In genomic region chr4:184774152-184774551, GRCh38 we compare ENCODE assay signal across 39 cellular contexts. TPM values are rescaled to one million over a fixed set of nuclear protein-coding genes. Genes with fewer than 3 reads are reported as not detected.
"Had no signal": no experiment of that assay in that cellular context is flagged by ENCODE, and none has a peak within 500 bp of the region (broad histone marks: within the 10 kb centered on the region; RNA-seq: fewer than 3 reads in every experiment).

No MANE protein-coding gene starts in this region.

- H3K9me3 Mint-ChIP-seq: activated naive CD4-positive, alpha-beta T cell treated with anti-CD3 and anti-CD28 coated beads, Interleukin-2, amount 50 U/mL, for 24 hours; activated T-cell treated with anti-CD3 and anti-CD28 coated beads, Interleukin-2, amount 50 U/mL, for 4 hours; activated T-helper 1 cell treated with anti-CD3 and anti-CD28 coated beads, Interleukin-12 subunit alpha, Interleukin-12 subunit beta, Interleukin-2, Interleukin-4 antibody, amounts not matched to agents 30 ng/mL and 10 ng/mL and 1 ng/mL, durations not matched to agents 14 hours and 24 hours and 36 hours; activated T-helper 17 cell treated with anti-CD3 and anti-CD28 coated beads, Interleukin-2, amount 50 U/mL, for 72 hours; central memory CD8-positive, alpha-beta T cell had no signal

- H3K27me3 Mint-ChIP-seq: activated naive CD4-positive, alpha-beta T cell treated with anti-CD3 and anti-CD28 coated beads, Interleukin-2, amount 10 ng/mL, durations not matched to agents 7 days and 5 days; activated naive CD4-positive, alpha-beta T cell treated with anti-CD3 and anti-CD28 coated beads, Interleukin-2, amount 50 U/mL, for 24 hours; activated naive CD8-positive, alpha-beta T cell; activated naive CD8-positive, alpha-beta T cell treated with anti-CD3 and anti-CD28 coated beads for 36 hours; activated naive CD8-positive, alpha-beta T cell treated with anti-CD3 and anti-CD28 coated beads, Interleukin-2, amount 10 ng/mL, durations not matched to agents 7 days and 5 days; activated naive CD8-positive, alpha-beta T cell treated with anti-CD3 and anti-CD28 coated beads, Interleukin-2, amount 50 U/mL, for 24 hours; activated T-cell treated with anti-CD3 and anti-CD28 coated beads, Interleukin-2, amount 50 U/mL, for 24 hours; activated T-helper 17 cell treated with anti-CD3 and anti-CD28 coated beads, Interleukin-2, amount 50 U/mL, for 72 hours; brain; central memory CD8-positive, alpha-beta T cell had no signal

- DNase-seq: activated effector memory CD4-positive, alpha-beta T cell treated with anti-CD3 and anti-CD28 coated beads, Interleukin-2, amount 50 U/mL, for 16 hours; activated effector memory CD4-positive, alpha-beta T cell treated with Interleukin-2 at 50 U/mL for 16 hours; activated gamma-delta T cell; activated gamma-delta T cell treated with Interleukin-2 at 50 U/mL for 16 hours; activated naive CD4-positive, alpha-beta T cell; activated naive CD4-positive, alpha-beta T cell treated with anti-CD3 and anti-CD28 coated beads for 36 hours; activated naive CD4-positive, alpha-beta T cell treated with anti-CD3 and anti-CD28 coated beads, Interleukin-2, amount 10 ng/mL, durations not matched to agents 7 days and 5 days; activated naive CD4-positive, alpha-beta T cell treated with anti-CD3 and anti-CD28 coated beads, Interleukin-2, amount 50 U/mL, for 16 hours; activated naive CD4-positive, alpha-beta T cell treated with Interleukin-2 at 50 U/mL for 16 hours; activated naive CD8-positive, alpha-beta T cell treated with anti-CD3 and anti-CD28 coated beads for 36 hours; activated naive CD8-positive, alpha-beta T cell treated with anti-CD3 and anti-CD28 coated beads, Interleukin-2, amount 10 ng/mL, durations not matched to agents 7 days and 5 days; activated naive CD8-positive, alpha-beta T cell treated with anti-CD3 and anti-CD28 coated beads, Interleukin-2, amount 50 U/mL, for 24 hours; activated T-cell treated with anti-CD3 and anti-CD28 coated beads for 4 hours; activated T-cell treated with anti-CD3 and anti-CD28 coated beads, Interleukin-2, amount 50 U/mL, for 1 hour; activated T-cell treated with anti-CD3 and anti-CD28 coated beads, Interleukin-2, amount 50 U/mL, for 24 hours; activated T-cell treated with anti-CD3 and anti-CD28 coated beads, Interleukin-2, amount 50 U/mL, for 4 hours; activated T-cell treated with anti-CD3 and anti-CD28 coated beads, Interleukin-2, amount 50 U/mL, for 48 hours; activated T-cell treated with anti-CD3 and anti-CD28 coated beads, Interleukin-2, amount 50 U/mL, for 72 hours; adrenal gland; amygdala; anterior cingulate cortex; aorta; body of pancreas; brain microvascular endothelial cell; central memory CD4-positive, alpha-beta T cell; cerebellar nuclear complex had no signal

- H3K4me3 ChIP-seq: adrenal gland, ascending aorta, body of pancreas, breast epithelium, cardiac muscle cell had no signal

- H3K27me3 ChIP-seq: adrenal gland, ascending aorta, body of pancreas, brain microvascular endothelial cell, breast epithelium, cardiac muscle cell had no signal

- H3K4me3 Mint-ChIP-seq: activated naive CD4-positive, alpha-beta T cell treated with anti-CD3 and anti-CD28 coated beads for 36 hours; activated naive CD4-positive, alpha-beta T cell treated with anti-CD3 and anti-CD28 coated beads, Interleukin-2, amount 10 ng/mL, durations not matched to agents 7 days and 5 days; activated naive CD4-positive, alpha-beta T cell treated with anti-CD3 and anti-CD28 coated beads, Interleukin-2, amount 50 U/mL, for 24 hours; activated naive CD8-positive, alpha-beta T cell; activated naive CD8-positive, alpha-beta T cell treated with anti-CD3 and anti-CD28 coated beads for 36 hours; activated naive CD8-positive, alpha-beta T cell treated with anti-CD3 and anti-CD28 coated beads, Interleukin-2, amount 10 ng/mL, durations not matched to agents 7 days and 5 days; activated naive CD8-positive, alpha-beta T cell treated with anti-CD3 and anti-CD28 coated beads, Interleukin-2, amount 50 U/mL, for 24 hours; activated T-cell treated with anti-CD3 and anti-CD28 coated beads, Interleukin-2, amount 50 U/mL, for 24 hours; activated T-cell treated with anti-CD3 and anti-CD28 coated beads, Interleukin-2, amount 50 U/mL, for 4 hours; activated T-cell treated with anti-CD3 and anti-CD28 coated beads, Interleukin-2, amount 50 U/mL, for 72 hours; activated T-helper 1 cell treated with anti-CD3 and anti-CD28 coated beads, Interleukin-12 subunit alpha, Interleukin-12 subunit beta, Interleukin-2, Interleukin-4 antibody, amounts not matched to agents 30 ng/mL and 10 ng/mL and 1 ng/mL, durations not matched to agents 14 hours and 24 hours and 36 hours; activated T-helper 17 cell treated with anti-CD3 and anti-CD28 coated beads, Interleukin-2, amount 50 U/mL, for 72 hours; brain; central memory CD8-positive, alpha-beta T cell had no signal

- H3K27ac Mint-ChIP-seq: activated naive CD4-positive, alpha-beta T cell treated with anti-CD3 and anti-CD28 coated beads for 36 hours; activated naive CD4-positive, alpha-beta T cell treated with anti-CD3 and anti-CD28 coated beads, Interleukin-2, amount 10 ng/mL, durations not matched to agents 7 days and 5 days; activated naive CD4-positive, alpha-beta T cell treated with anti-CD3 and anti-CD28 coated beads, Interleukin-2, amount 50 U/mL, for 24 hours; activated naive CD4-positive, alpha-beta T cell treated with anti-CD3 and anti-CD28 coated beads, Interleukin-2, amount 50 U/mL, for 72 hours; activated naive CD8-positive, alpha-beta T cell; activated naive CD8-positive, alpha-beta T cell treated with anti-CD3 and anti-CD28 coated beads for 36 hours; activated naive CD8-positive, alpha-beta T cell treated with anti-CD3 and anti-CD28 coated beads, Interleukin-2, amount 10 ng/mL, durations not matched to agents 7 days and 5 days; activated naive CD8-positive, alpha-beta T cell treated with anti-CD3 and anti-CD28 coated beads, Interleukin-2, amount 50 U/mL, for 24 hours; activated T-cell treated with anti-CD3 and anti-CD28 coated beads, Interleukin-2, amount 50 U/mL, for 24 hours; activated T-cell treated with anti-CD3 and anti-CD28 coated beads, Interleukin-2, amount 50 U/mL, for 72 hours; activated T-helper 1 cell treated with anti-CD3 and anti-CD28 coated beads, Interleukin-12 subunit alpha, Interleukin-12 subunit beta, Interleukin-2, Interleukin-4 antibody, amounts not matched to agents 30 ng/mL and 10 ng/mL and 1 ng/mL, durations not matched to agents 14 hours and 24 hours and 36 hours; activated T-helper 17 cell treated with anti-CD3 and anti-CD28 coated beads, Interleukin-2, amount 50 U/mL, for 72 hours; activated T-helper 2 cell treated with anti-CD3 and anti-CD28 coated beads, Interferon-gamma antibody, Interleukin-2, Interleukin-4, amounts not matched to agents 10 μg/mL and 5 μg/mL and 100 μg/mL, durations not matched to agents 14 hours and 24 hours and 36 hours; brain had no signal

- H3K27ac ChIP-seq: adrenal gland, ascending aorta, body of pancreas, brain microvascular endothelial cell, breast epithelium, cardiac muscle cell had no signal

- H3K4me1 ChIP-seq: adrenal gland, ascending aorta, body of pancreas, breast epithelium had no signal

- H3K4me1 Mint-ChIP-seq: activated naive CD4-positive, alpha-beta T cell treated with anti-CD3 and anti-CD28 coated beads, Interleukin-2, amount 10 ng/mL, durations not matched to agents 7 days and 5 days; activated naive CD4-positive, alpha-beta T cell treated with anti-CD3 and anti-CD28 coated beads, Interleukin-2, amount 50 U/mL, for 24 hours; activated naive CD8-positive, alpha-beta T cell treated with anti-CD3 and anti-CD28 coated beads for 36 hours; activated naive CD8-positive, alpha-beta T cell treated with anti-CD3 and anti-CD28 coated beads, Interleukin-2, amount 10 ng/mL, durations not matched to agents 7 days and 5 days; activated naive CD8-positive, alpha-beta T cell treated with anti-CD3 and anti-CD28 coated beads, Interleukin-2, amount 50 U/mL, for 24 hours; activated T-helper 17 cell treated with anti-CD3 and anti-CD28 coated beads, Interleukin-2, amount 50 U/mL, for 72 hours; brain; central memory CD8-positive, alpha-beta T cell had no signal

- H3K9me3 ChIP-seq: adrenal gland, ascending aorta, body of pancreas, breast epithelium had no signal

- H3K36me3 ChIP-seq: brain microvascular endothelial cell, breast epithelium had no signal

- ATAC-seq: activated naive CD4-positive, alpha-beta T cell treated with anti-CD3 and anti-CD28 coated beads, Interleukin-2, amount 50 U/mL, for 72 hours; activated naive CD8-positive, alpha-beta T cell treated with anti-CD3 and anti-CD28 coated beads, Interleukin-2, amount 50 U/mL, for 24 hours; activated T-cell treated with anti-CD3 and anti-CD28 coated beads, Interleukin-2, amount 50 U/mL, for 4 hours; activated T-cell treated with anti-CD3 and anti-CD28 coated beads, Interleukin-2, amount 50 U/mL, for 72 hours; activated T-helper 17 cell treated with anti-CD3 and anti-CD28 coated beads, Interleukin-2, amount 50 U/mL, for 72 hours; body of pancreas had no signal

- FAIRE-seq: astrocyte, bronchial epithelial cell had no signal

RNA-seq across cellular contexts. Expression of gene CENPU, which starts 40.3 kb away (rescaled TPM):
- total RNA-seq: ascending aorta had no signal
